In genomic region chr10:109696981-109697775, GRCh38 we compare ENCODE assay signal across 2 cellular contexts.
TF ChIP-seq lines count a peak whose summit lies in the region.

No MANE protein-coding gene starts in this region.

TF ChIP-seq in GM12878, 131 proteins besides CTCF, POLR2A, EP300 and RAD21 (continued from another document):
- TF ChIP-seq FOS (IDR thresholded peaks at IDR 0.05; ENCODE audit: borderline replicate concordance, extremely low read depth, insufficient read length) (no peak), FOXM1 (IDR thresholded peaks at IDR 0.05; ENCODE audit: low read depth, low read length) (no peak), TAF1 (IDR thresholded peaks at IDR 0.05; ENCODE audit: borderline replicate concordance, low read depth, low read length) (no peak), STAT3 (IDR thresholded peaks at IDR 0.05; ENCODE audit: low read depth, low read length) (no peak), CHD2 (IDR thresholded peaks at IDR 0.05; ENCODE audit: borderline replicate concordance, low read depth, low read length) (no peak), GABPA (IDR thresholded peaks at IDR 0.05; ENCODE audit: low read depth) (no peak), ZNF687 (IDR thresholded peaks at IDR 0.05) (no peak)

TF ChIP-seq in GM23338, 12 proteins besides CTCF, POLR2A, EP300 and RAD21 (continued from another document):
- TF ChIP-seq ZNF462 (CRISPR knock-in tag; IDR thresholded peaks at IDR 0.05) (no peak), STAT1 (IDR thresholded peaks at IDR 0.05; ENCODE audit: unreplicated experiment) (no peak), ZNF114 (CRISPR knock-in tag; IDR thresholded peaks at IDR 0.05) (no peak), ZNF331 (CRISPR knock-in tag; IDR thresholded peaks at IDR 0.05; ENCODE audit: low read depth) (no peak), ETS1 (IDR thresholded peaks at IDR 0.05) (no peak)
TF ChIP-seq in GM23338: peak in this region for 0.
